Comparison of ENCODE assay signal across 1 cellular context in the genomic region with DNA sequence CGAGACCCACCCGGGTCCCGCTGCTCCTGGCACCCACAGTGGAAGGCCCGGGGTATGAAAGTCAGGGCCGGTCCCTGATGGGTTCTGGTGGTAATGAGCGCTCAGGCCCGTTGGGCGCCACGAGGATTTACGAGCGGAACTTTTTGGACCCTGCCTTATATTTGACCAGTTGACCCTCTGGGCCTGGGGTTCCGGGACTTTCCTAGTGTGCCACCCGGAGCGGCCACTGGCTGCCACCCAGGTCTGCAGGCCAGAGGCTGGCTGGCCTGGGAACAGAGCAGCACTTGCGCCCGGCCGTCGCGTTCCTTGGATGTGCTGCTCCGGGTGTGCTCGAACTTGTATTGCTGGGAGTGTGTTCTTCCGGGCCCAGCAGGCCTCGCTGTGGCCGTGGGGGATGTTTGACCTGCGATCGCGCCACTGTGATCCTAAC.
A peak's percentile ranks its signal among the peaks of the same experiment; 100 is the strongest.
TF ChIP-seq lines count a peak whose summit lies in the region.

No MANE protein-coding gene starts in this region.

TF ChIP-seq in H1, 55 proteins besides CTCF, POLR2A, EP300 and RAD21:
- TF ChIP-seq TAF1 (IDR thresholded peaks at IDR 0.05; ENCODE audit: low read depth, low read length) (0 out of 2 replicates have a peak, but pooled peaks have one; percentile 30), KDM1A (IDR thresholded peaks at IDR 0.05; ENCODE audit: borderline replicate concordance, low read length) (no peak), SRF (IDR thresholded peaks at IDR 0.05; ENCODE audit: low read depth, low read length) (no peak), SP4 (IDR thresholded peaks at IDR 0.05; ENCODE audit: low read length) (no peak)
